11 cellular contexts compared by ENCODE assay signal in genomic region chr15:96348112-96349027, GRCh38. TPM values are rescaled to one million over a fixed set of nuclear protein-coding genes. Genes with fewer than 3 reads are reported as not detected.
A peak's percentile ranks its signal among the peaks of the same experiment; 100 is the strongest.
DNase-seq lines count a peak whose midpoint lies in the region; TF ChIP-seq lines count a peak whose summit lies in the region.
"Had no signal": no experiment of that assay in that cellular context is flagged by ENCODE, and none has a peak within 500 bp of the region (broad histone marks: within the 10 kb centered on the region; RNA-seq: fewer than 3 reads in every experiment).

No MANE protein-coding gene starts in this region.

- no peaks in the 10 kb centered on the region for H4K20me1 ChIP-seq in fibroblast of lung (ENCODE audit: control insufficient read depth, extremely low read depth, insufficient read depth, low read length)

- H3K36me3 ChIP-seq in fibroblast of lung (ENCODE audit: control insufficient read depth, insufficient read depth, low read length) = peaks cover 19% of the 10 kb centered on the region
- no peaks in the 10 kb centered on the region for H3K36me3 ChIP-seq in parathyroid adenoma (ENCODE audit: control insufficient read depth, insufficient read depth, low read length)

- POLR2A ChIA-PET in AG04450 (lab: Yijun Ruan, JAX) = no interaction called here

- H3K4me3 ChIP-seq in AG04450 (ENCODE audit: low read depth, low read length) (no peak overlapping the region), fibroblast of lung (replicated peaks in 1 of 4; ENCODE audit: control extremely low read depth in 1 of 4, insufficient read depth in 1 of 4, low read depth in 3 of 4, low read length in 4 of 4) (peak overlapping the region in 1 of 4 experiments; percentile 100), parathyroid adenoma (ENCODE audit: low read depth, low read length) (no peak overlapping the region)

- peak overlapping the region; percentile 61 for H3K4me2 ChIP-seq in fibroblast of lung (ENCODE audit: extremely low read depth, insufficient read depth, low read length)
- no peak overlapping the region for H3K4me2 ChIP-seq in parathyroid adenoma (ENCODE audit: low read length)

- H3K27ac ChIP-seq in AG04450 (ENCODE audit: low read depth, low read length) (peak overlapping the region; percentile 31), VCaP (peak overlapping the region; percentile 5; the same call in 1 of the 2 replicates), fibroblast of lung (ENCODE audit: insufficient read depth, low read length) (peak overlapping the region; percentile 33), parathyroid adenoma (peak overlapping the region; percentile 96)

- H3K79me2 ChIP-seq in fibroblast of lung (ENCODE audit: control insufficient read depth, insufficient read depth, low read length) = peaks cover 100% of the 10 kb centered on the region
- H3K79me2 ChIP-seq in parathyroid adenoma = peaks cover 33% of the 10 kb centered on the region

- peak overlapping the region; percentile 20 for H3K9ac ChIP-seq in fibroblast of lung (ENCODE audit: insufficient read depth, low read length)
- H3K9ac ChIP-seq in parathyroid adenoma = peak overlapping the region; percentile 87

- no peaks in the 10 kb centered on the region for H3K27me3 ChIP-seq in AG04450 (ENCODE audit: control insufficient read depth, insufficient read depth, low read length)
- no peaks in the 10 kb centered on the region for H3K27me3 ChIP-seq in fibroblast of lung (ENCODE audit: control insufficient read depth, insufficient read depth, low read length)
- no peaks in the 10 kb centered on the region for H3K27me3 ChIP-seq in parathyroid adenoma (ENCODE audit: control insufficient read depth, insufficient read depth, low read length)

- DNase-seq in AG04450 (ENCODE audit: low read depth, low spot score) = no peak
- peak; percentile 38 to 44 for DNase-seq in fibroblast of lung (ENCODE audit: low read depth in 2 of 2)
- no peak for DNase-seq in GM19240 (ENCODE audit: insufficient read length, low spot score)
- DNase-seq in NCI-H1930 (lab: John Stamatoyannopoulos, UW) = no peak
- no peak for DNase-seq in RPMI8226
- DNase-seq in GOT3 (lab: John Stamatoyannopoulos, UW) = no peak
- DNase-seq: KBM-7, NCI-H1436 treated with DMSO at 0.1 percent for 48 hours, NCI-H526 treated with DMSO at 0.1 percent for 48 hours had no signal

- H2AFZ ChIP-seq in fibroblast of lung (ENCODE audit: low read length) (no peak overlapping the region), parathyroid adenoma (peak overlapping the region; percentile 33)

- CTCF ChIA-PET in AG04450 (lab: Charles Lee) = interaction anchor here (1.9 kb wide), 1 partner anchor 1324 kb away, joined by 5 read pairs; no protein-coding TSS in a partner anchor

- TF ChIP-seq CTCF in AG04450 (IDR thresholded peaks at IDR 0.05; ENCODE audit: low read depth, low read length) (no peak), VCaP (conservative IDR thresholded peaks at IDR 0.05) (no peak), fibroblast of lung (conservative IDR thresholded peaks at IDR 0.05 in 1 of 2, IDR thresholded peaks at IDR 0.05 in 1 of 2; ENCODE audit: low read depth in 1 of 2, low read length in 2 of 2) (no peak), parathyroid adenoma (IDR thresholded peaks at IDR 0.05) (no peak)

- no peaks in the 10 kb centered on the region; the same call in 1 of the 2 replicates for H3K9me3 ChIP-seq in AG04450 (ENCODE audit: control insufficient read depth, insufficient read depth, low read length)
- no peaks in the 10 kb centered on the region for H3K9me3 ChIP-seq in fibroblast of lung (ENCODE audit: control insufficient read depth, insufficient read depth, low read depth, low read length)
- no peaks in the 10 kb centered on the region for H3K9me3 ChIP-seq in parathyroid adenoma (ENCODE audit: control insufficient read depth, low read length)

- H3K4me1 ChIP-seq in fibroblast of lung (ENCODE audit: control insufficient read depth, extremely low read depth, insufficient read depth, low read length) = peaks cover 15% of the 10 kb centered on the region
- peaks cover 30% of the 10 kb centered on the region for H3K4me1 ChIP-seq in parathyroid adenoma

RNA-seq across cellular contexts. Expression of gene NR2F2, which starts 17.9 kb away (rescaled TPM):
- polyA plus RNA-seq in AG04450 (2011; rRNA removed) = 63.1 and 66.9 TPM in 2 replicates
- 36.8 and 72.5 TPM in 2 replicates for polyA minus RNA-seq in AG04450 (2011; rRNA and poly(A)+ RNA removed)
- total RNA-seq in fibroblast of lung = 9.2 and 15.7 TPM in 2 replicates
- polyA plus RNA-seq in fibroblast of lung = 66.5 and 130 TPM in 2 replicates
- 124 and 286 TPM in 2 replicates for polyA plus RNA-seq in fibroblast of lung (2012)
- 78.0 and 158 TPM in 2 replicates for polyA minus RNA-seq in fibroblast of lung (ENCODE audit: low replicate concordance)

Comparison
In these comparisons a context has a peak if more than half of its experiments do, and no peak if none do; other contexts are left out.
1. DNase-seq: peak in fibroblast of lung (2 of 2); none in AG04450 (single experiment), GM19240 (single experiment), NCI-H1930 (0 of 2), RPMI8226 (single experiment) and GOT3 (single experiment).
2. H3K27ac ChIP-seq: peak in every context shown above with its lines; median percentile 96 in parathyroid adenoma; 33 in fibroblast of lung; 31 in AG04450; 5 in VCaP.